Comparison of ENCODE assay signal across 26 cellular contexts in the genomic region with DNA sequence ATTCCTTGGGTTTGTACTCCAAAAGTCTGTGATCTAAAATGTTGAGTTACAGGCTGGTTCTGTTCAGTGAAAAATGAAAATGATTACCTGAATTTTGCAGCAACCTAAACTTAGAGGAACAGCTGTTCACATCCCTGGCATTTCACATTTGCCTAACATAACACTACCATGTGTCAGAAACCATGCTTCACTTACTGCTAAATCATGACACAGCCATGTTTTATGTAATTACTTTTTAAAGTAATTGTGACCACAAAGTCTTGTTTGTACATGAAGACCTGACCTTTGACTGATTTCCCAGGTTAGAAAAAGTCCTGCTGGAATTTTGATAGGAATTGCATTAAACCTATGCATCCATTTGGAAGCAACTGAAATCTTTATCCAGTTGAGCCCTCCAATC.
"Had no signal": no experiment of that assay in that cellular context is flagged by ENCODE, and none has a peak within 500 bp of the region (broad histone marks: within the 10 kb centered on the region; RNA-seq: fewer than 3 reads in every experiment).

No MANE protein-coding gene starts in this region.

- H3K4me1 ChIP-seq: gastrocnemius medialis, parathyroid adenoma, right lobe of liver, transverse colon, upper lobe of right lung, uterus had no signal

- H3K9ac ChIP-seq: neural progenitor cell, parathyroid adenoma had no signal

- H3K36me3 ChIP-seq: gastrocnemius medialis, right lobe of liver, suprapubic skin, transverse colon, upper lobe of right lung, uterus had no signal

- ATAC-seq: gastrocnemius medialis; left lobe of liver; naive thymus-derived CD4-positive, alpha-beta T cell; stimulated activated naive CD8-positive, alpha-beta T cell treated with anti-CD3 and anti-CD28 coated beads, Interleukin-15, amount 100 ng/mL, for 72 hours; upper lobe of right lung had no signal

- H3K27ac Mint-ChIP-seq: nephron; neural progenitor cell; progenitor cell of endocrine pancreas; stimulated activated naive CD8-positive, alpha-beta T cell treated with anti-CD3 and anti-CD28 coated beads, Interleukin-15, amount 100 ng/mL, for 72 hours had no signal

- DNase-seq: dermis blood vessel endothelial cell; effector memory CD4-positive, alpha-beta T cell; gastrocnemius medialis; head of caudate nucleus; kidney; mesendoderm; midbrain; naive thymus-derived CD4-positive, alpha-beta T cell; right lobe of liver; stimulated activated CD4-positive, alpha-beta T cell treated with anti-CD3 and anti-CD28 coated beads, Interleukin-12 subunit alpha, Interleukin-12 subunit beta, amount 100 ng/mL, for 4 hours; stimulated activated CD4-positive, alpha-beta T cell treated with anti-CD3 and anti-CD28 coated beads, Interleukin-1b, Interleukin-23, amount 100 ng/mL, for 48 hours; stimulated activated CD4-positive, alpha-beta T cell treated with anti-CD3 and anti-CD28 coated beads, Interleukin-4, amount 100 ng/mL, for 1 hour; stimulated activated CD8-positive, alpha-beta memory T cell treated with anti-CD3 and anti-CD28 coated beads, Interleukin-4, amount 100 ng/mL, for 48 hours; stimulated activated naive CD4-positive, alpha-beta T cell; stimulated activated naive CD8-positive, alpha-beta T cell treated with anti-CD3 and anti-CD28 coated beads, Interleukin-15, amount 100 ng/mL, for 72 hours; transverse colon; upper lobe of right lung; uterus had no signal

- H3K4me3 Mint-ChIP-seq: naive thymus-derived CD4-positive, alpha-beta T cell; nephron; neural progenitor cell; stimulated activated naive CD8-positive, alpha-beta T cell treated with anti-CD3 and anti-CD28 coated beads, Interleukin-15, amount 100 ng/mL, for 72 hours had no signal

- H2AFZ ChIP-seq: neural progenitor cell, parathyroid adenoma had no signal

- H3K4me2 ChIP-seq: neural progenitor cell, smooth muscle cell had no signal

- H3K27ac ChIP-seq: coronary artery, gastrocnemius medialis, neural progenitor cell, parathyroid adenoma, right lobe of liver, suprapubic skin, transverse colon, upper lobe of right lung, uterus had no signal

- H3K9me3 ChIP-seq: gastrocnemius medialis, right lobe of liver, suprapubic skin, transverse colon, upper lobe of right lung, uterus had no signal

- H3K79me2 ChIP-seq: parathyroid adenoma had no signal

- H3K9me3 Mint-ChIP-seq: neural progenitor cell had no signal

- H3K4me3 ChIP-seq: coronary artery, gastrocnemius medialis, neural progenitor cell, right lobe of liver, smooth muscle cell, suprapubic skin, transverse colon, upper lobe of right lung, uterus had no signal

- H3K36me3 Mint-ChIP-seq: naive thymus-derived CD4-positive, alpha-beta T cell; neural progenitor cell had no signal

- H3K27me3 ChIP-seq: neural progenitor cell, right lobe of liver, suprapubic skin, upper lobe of right lung, uterus had no signal
